Comparison of ENCODE assay signal across 13 cellular contexts in genomic region chrX:24839331-24839730, GRCh38.
"Had no signal": no experiment of that assay in that cellular context is flagged by ENCODE, and none has a peak within 500 bp of the region (broad histone marks: within the 10 kb centered on the region; RNA-seq: fewer than 3 reads in every experiment).

No MANE protein-coding gene starts in this region.

- ATAC-seq: effector memory CD8-positive, alpha-beta T cell; heart right ventricle; left cardiac atrium; left ventricle myocardium superior; right cardiac atrium; stimulated activated effector memory CD8-positive, alpha-beta T cell treated with anti-CD3 and anti-CD28 coated beads, Interleukin-12 subunit alpha, Interleukin-12 subunit beta, amount 100 ng/mL, for 72 hours had no signal

- H3K4me3 ChIP-seq: gastrocnemius medialis, heart right ventricle, lung had no signal

- DNase-seq: cerebellar nuclear complex; gastrocnemius medialis; left cardiac atrium; left ventricle myocardium superior; naive B cell; right cardiac atrium; stimulated activated CD4-positive, alpha-beta T cell treated with anti-CD3 and anti-CD28 coated beads, Interleukin-4, amount 100 ng/mL, for 1 hour; stimulated activated CD8-positive, alpha-beta memory T cell treated with anti-CD3 and anti-CD28 coated beads, Interleukin-4, amount 100 ng/mL, for 48 hours had no signal

- H3K27me3 ChIP-seq: gastrocnemius medialis, neutrophil had no signal

- H3K36me3 ChIP-seq: gastrocnemius medialis, neutrophil had no signal

- H3K9me3 ChIP-seq: gastrocnemius medialis, heart right ventricle, neutrophil had no signal

- H3K27ac ChIP-seq: gastrocnemius medialis, heart right ventricle, neutrophil had no signal
